In the genomic region with DNA sequence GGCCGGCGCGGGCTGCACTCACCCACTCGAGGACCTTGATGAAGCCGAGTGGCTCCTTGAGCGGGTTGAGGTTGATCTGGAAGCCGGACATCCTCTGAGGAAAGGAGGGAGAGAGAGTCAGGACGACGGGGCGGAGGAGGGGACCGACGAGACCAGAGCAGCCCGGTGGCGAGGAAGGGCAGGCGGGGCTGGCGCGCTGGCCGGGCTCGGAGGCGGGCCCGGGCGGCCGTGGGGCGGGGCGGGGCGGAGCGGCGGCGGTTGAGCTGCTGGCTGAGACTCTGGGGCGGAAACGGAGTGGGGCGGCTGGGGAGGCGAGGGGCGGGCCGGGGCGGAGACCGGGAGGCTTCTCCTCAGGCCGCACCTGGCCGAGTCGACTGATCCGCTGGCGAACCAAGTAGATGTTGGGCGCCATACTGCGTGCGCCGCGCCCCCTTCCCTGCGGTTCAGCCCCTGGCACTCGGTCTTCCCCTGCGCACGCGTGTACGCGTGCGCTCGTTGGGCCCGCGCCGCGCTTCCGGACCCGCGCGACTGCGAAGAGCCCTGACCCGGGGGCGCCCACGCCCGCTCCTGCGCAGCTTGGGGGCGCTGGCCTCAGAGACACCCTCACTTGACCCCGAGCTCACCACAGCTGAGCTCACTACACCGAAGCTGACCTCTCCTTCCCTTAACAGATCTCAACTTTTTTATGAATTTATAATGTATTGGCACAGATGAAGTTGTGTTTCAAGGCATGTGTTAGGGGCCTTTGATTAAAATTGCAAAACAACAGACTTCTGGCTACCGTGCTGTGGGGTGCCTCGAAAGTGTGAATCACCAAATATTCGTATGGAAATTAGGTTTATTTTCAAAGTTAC, we compare ENCODE assay signal across 1 cellular context.
TF ChIP-seq lines count a peak whose summit lies in the region.

A gene (minus strand): TSS at position 195 of the 854 bp plus-strand sequence. CDS start 104 bp downstream, at position 91.

TF ChIP-seq in HCT116, 20 proteins besides CTCF, POLR2A, EP300 and RAD21 (continued from another document):
- TF ChIP-seq EGR1 (IDR thresholded peaks at IDR 0.05; ENCODE audit: low read depth): 0 out of 2 replicates have a peak, but pooled peaks have one; percentile 53
- no peak; the same call in 1 of the 2 replicates for TF ChIP-seq CBX3 (IDR thresholded peaks at IDR 0.05; ENCODE audit: low read depth)
- no peak for TF ChIP-seq EZH2 (IDR thresholded peaks at IDR 0.05)
- TF ChIP-seq SIN3A (IDR thresholded peaks at IDR 0.05; ENCODE audit: low read depth): no peak
